In genomic region chr5:115170924-115171510, GRCh38 we compare ENCODE assay signal across 8 cellular contexts. TPM values are rescaled to one million over a fixed set of nuclear protein-coding genes. Genes with fewer than 3 reads are reported as not detected.
DNase-seq lines count a peak whose midpoint lies in the region; ATAC-seq and TF ChIP-seq lines count a peak whose summit lies in the region.

No MANE protein-coding gene starts in this region.

- H3K4me1 ChIP-seq in heart left ventricle = peaks cover 0 to 28% (median 14%) of the 10 kb centered on the region in 12 donors
- H3K4me1 ChIP-seq in upper lobe of left lung = peaks cover 15 to 25% (median 19%) of the 10 kb centered on the region in 4 donors

- TF ChIP-seq POLR2A in heart left ventricle (IDR thresholded peaks at IDR 0.05) = no peak
- TF ChIP-seq POLR2A in upper lobe of left lung (IDR thresholded peaks at IDR 0.05) = no peak

- H3K4me1 Mint-ChIP-seq in activated T-helper 17 cell treated with anti-CD3 and anti-CD28 coated beads, Interleukin-2, amount 50 U/mL, for 72 hours = no peaks in the 10 kb centered on the region

- 25 to 30% (median 26%) methylated on average over 16 of the region's 16 CpGs for WGBS in heart left ventricle, 4 donors
- WGBS in upper lobe of left lung, 2 donors = 27 to 29% methylated on average over 16 of the region's 16 CpGs

- H3K9me3 ChIP-seq in heart left ventricle (no peaks in the 10 kb centered on the region), upper lobe of left lung (no peaks in the 10 kb centered on the region)

- H3K4me3 ChIP-seq in heart left ventricle = peak overlapping the region in 11 of 12 donors; percentile 54 to 90 (median 69)
- peak overlapping the region in 3 of 4 donors; percentile 52 to 91 (median 83) for H3K4me3 ChIP-seq in upper lobe of left lung

- no peak for ATAC-seq in heart left ventricle
- ATAC-seq in left ventricle myocardium superior = no peak
- ATAC-seq in activated T-helper 17 cell treated with anti-CD3 and anti-CD28 coated beads, Interleukin-2, amount 50 U/mL, for 72 hours (replicated peaks) = no peak
- ATAC-seq in upper lobe of left lung (ENCODE audit: low FRiP score in 2 of 2) = no peak

- DNase-seq in heart left ventricle (no peak), left ventricle myocardium superior (no peak), medulla oblongata (ENCODE audit: extremely low spot score) (peak; percentile 40), upper lobe of left lung (no peak), GF-D8 (lab: John Stamatoyannopoulos, UW) (no peak), NCI-H1930 (lab: John Stamatoyannopoulos, UW) (no peak)
- DNase-seq in activated effector memory CD4-positive, alpha-beta T cell treated with Interleukin-2 at 50 U/mL for 16 hours = no peak

- H3K27ac ChIP-seq in heart left ventricle (no peak overlapping the region), upper lobe of left lung (no peak overlapping the region)

- H3K36me3 Mint-ChIP-seq in activated T-helper 17 cell treated with anti-CD3 and anti-CD28 coated beads, Interleukin-2, amount 50 U/mL, for 72 hours (ENCODE audit: low read depth) = no peaks in the 10 kb centered on the region

- intact Hi-C loops in heart left ventricle (cut with DNase I) = no loop called here
- intact Hi-C loops in left ventricle myocardium superior (cut with micrococcal nuclease) = no loop called here

- H3K27me3 ChIP-seq in heart left ventricle (peaks cover 0 to 73% (median 18%) of the 10 kb centered on the region in 9 donors), upper lobe of left lung (peaks cover 0 to 14% (median 5%) of the 10 kb centered on the region in 4 donors)

- H3K27me3 Mint-ChIP-seq in activated T-helper 17 cell treated with anti-CD3 and anti-CD28 coated beads, Interleukin-2, amount 50 U/mL, for 72 hours = peaks cover 48% of the 10 kb centered on the region

- peaks cover 6% of the 10 kb centered on the region for H3K9me3 Mint-ChIP-seq in activated T-helper 17 cell treated with anti-CD3 and anti-CD28 coated beads, Interleukin-2, amount 50 U/mL, for 72 hours

- no peak overlapping the region for H3K27ac Mint-ChIP-seq in activated T-helper 17 cell treated with anti-CD3 and anti-CD28 coated beads, Interleukin-2, amount 50 U/mL, for 72 hours

- no peak for TF ChIP-seq EP300 in upper lobe of left lung (IDR thresholded peaks at IDR 0.05)

- peak overlapping the region; percentile 73 for H3K4me3 Mint-ChIP-seq in activated T-helper 17 cell treated with anti-CD3 and anti-CD28 coated beads, Interleukin-2, amount 50 U/mL, for 72 hours

- H3K36me3 ChIP-seq in heart left ventricle (no peaks in the 10 kb centered on the region), upper lobe of left lung (no peaks in the 10 kb centered on the region)

- TF ChIP-seq CTCF in heart left ventricle (IDR thresholded peaks at IDR 0.05) = no peak
- no peak for TF ChIP-seq CTCF in upper lobe of left lung (IDR thresholded peaks at IDR 0.05)

RNA-seq across cellular contexts. Expression of gene TRIM36, which starts 1.3 kb away (rescaled TPM):
- total RNA-seq in heart left ventricle (1 to 10 TPM in 3 of 9 donors, under 1 TPM in 5, not detected in 1; 0.14 to 2.6 (median 0.83) TPM), left ventricle myocardium superior (0.50 TPM), upper lobe of left lung (1 to 10 TPM in 4 of 6 donors, under 1 TPM in 2; under 0.01 to 7.3 (median 2.9) TPM)
- under 1 TPM; 0.08 to 0.25 TPM for polyA plus RNA-seq in heart left ventricle
- under 1 TPM; 0.13 to 0.34 TPM for total RNA-seq in activated T-helper 17 cell treated with anti-CD3 and anti-CD28 coated beads, Interleukin-2, amount 50 U/mL, for 72 hours
